13 cellular contexts compared by ENCODE assay signal in the genomic region with DNA sequence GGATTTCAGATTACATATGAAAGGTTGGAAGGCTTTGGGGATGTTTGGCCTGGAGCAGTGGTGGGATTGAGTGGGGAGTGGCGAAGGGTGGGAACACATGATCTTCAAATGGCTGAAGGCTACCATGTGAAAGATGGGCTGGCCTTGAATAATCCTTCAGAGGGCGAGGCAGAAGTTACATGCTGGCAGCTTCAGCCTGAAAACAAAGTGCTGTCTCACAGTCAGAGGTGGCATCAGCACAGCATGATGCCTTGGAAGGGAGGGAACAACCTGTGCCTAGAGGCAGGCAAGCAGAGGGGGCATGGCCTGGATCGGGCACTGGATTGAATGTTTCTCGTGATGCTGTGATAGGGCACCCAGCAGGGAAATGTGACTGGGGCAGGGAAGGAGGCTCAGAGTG.
"Had no signal": no experiment of that assay in that cellular context is flagged by ENCODE, and none has a peak within 500 bp of the region (broad histone marks: within the 10 kb centered on the region; RNA-seq: fewer than 3 reads in every experiment).

No MANE protein-coding gene starts in this region.

- DNase-seq: activated gamma-delta T cell treated with Interleukin-2 at 50 U/mL for 16 hours; activated naive CD8-positive, alpha-beta T cell treated with anti-CD3 and anti-CD28 coated beads, Interleukin-2, amount 10 ng/mL, durations not matched to agents 7 days and 5 days; activated T-cell treated with anti-CD3 and anti-CD28 coated beads, Interleukin-2, amount 50 U/mL, for 48 hours; esophagus squamous epithelium; foreskin fibroblast; islet precursor cell; left ventricle myocardium inferior; sigmoid colon; stimulated activated CD4-positive, alpha-beta T cell treated with anti-CD3 and anti-CD28 coated beads, Interleukin-2, amount 100 ng/mL, for 24 hours; stimulated activated naive B cell treated with anti-CD40 and anti-IgM and Interleukin-4, amounts not matched to agents 10 μg/mL and 1 μg/mL and 100 μg/mL, for 72 hours; T-helper 17 cell had no signal

- H3K27me3 ChIP-seq: breast epithelium, sigmoid colon had no signal

- ATAC-seq: natural killer cell treated with Interleukin-12 subunit alpha and Interleukin-12 subunit beta and Interleukin-15 and Interleukin-18, amount 100 ng/mL, for 72 hours; stimulated activated naive B cell treated with anti-CD40 and anti-IgM and Interleukin-4, amounts not matched to agents 10 μg/mL and 1 μg/mL and 100 μg/mL, for 72 hours; T-helper 17 cell had no signal

- H3K36me3 ChIP-seq: breast epithelium, esophagus squamous epithelium, left ventricle myocardium inferior, sigmoid colon had no signal

- H3K9me3 ChIP-seq: breast epithelium, esophagus squamous epithelium, left ventricle myocardium inferior, sigmoid colon had no signal

- H3K4me3 ChIP-seq: breast epithelium, esophagus squamous epithelium, left ventricle myocardium inferior, sigmoid colon had no signal

- H3K27ac ChIP-seq: breast epithelium, esophagus squamous epithelium, left ventricle myocardium inferior, sigmoid colon had no signal
